20 cellular contexts compared by ENCODE assay signal in genomic region chr14:74563621-74564159, GRCh38. TPM values are rescaled to one million over a fixed set of nuclear protein-coding genes. Genes with fewer than 3 reads are reported as not detected.
A peak's percentile ranks its signal among the peaks of the same experiment; 100 is the strongest.
DNase-seq lines count a peak whose midpoint lies in the region; ATAC-seq and TF ChIP-seq lines count a peak whose summit lies in the region.
"Had no signal": no experiment of that assay in that cellular context is flagged by ENCODE, and none has a peak within 500 bp of the region (broad histone marks: within the 10 kb centered on the region; RNA-seq: fewer than 3 reads in every experiment).

No MANE protein-coding gene starts in this region.

- H2AFZ ChIP-seq in SK-N-SH (ENCODE audit: low read depth), result no peak overlapping the region

- peaks cover 20% of the 10 kb centered on the region; the same call in 1 of the 2 replicates for H4K20me1 ChIP-seq in SK-N-SH (ENCODE audit: insufficient read depth)

- CTCF ChIA-PET in SK-N-SH (lab: Yijun Ruan, JAX), result interaction anchor here (1.0 to 1.3 kb wide), 7 partner anchors 9 to 62 kb away, joined by 3 to 6 read pairs (median 3); no protein-coding TSS in a partner anchor

- POLR2A ChIA-PET in SK-N-SH (lab: Yijun Ruan, JAX), result no interaction called here

- no peaks in the 10 kb centered on the region for H3K9me2 ChIP-seq in SK-N-SH

- no peak overlapping the region for H3K9ac ChIP-seq in SK-N-SH
- H3K9ac ChIP-seq: KMS-11 had no signal

- TF ChIP-seq CTCF in SK-N-SH (IDR thresholded peaks at IDR 0.05) (no peak), fibroblast of villous mesenchyme (IDR thresholded peaks at IDR 0.05; ENCODE audit: insufficient read depth, low read depth, low read length) (peak; percentile 26), thyroid gland (IDR thresholded peaks at IDR 0.05) (no peak)

- H3K4me3 ChIP-seq in SK-N-SH (ENCODE audit: low read depth in 2 of 2, low read length in 1 of 2) (no peak overlapping the region), fibroblast of villous mesenchyme (ENCODE audit: low read depth, low read length) (no peak overlapping the region), thyroid gland (replicated peaks in 1 of 3) (no peak overlapping the region)
- H3K4me3 ChIP-seq: body of pancreas, GM12878, ovary had no signal

- H3K4me2 ChIP-seq in SK-N-SH, result peak overlapping the region; percentile 57; the same call in 1 of the 2 replicates
- H3K4me2 ChIP-seq: KMS-11 had no signal

- no peaks in the 10 kb centered on the region for H3K9me3 ChIP-seq in SK-N-SH
- no peaks in the 10 kb centered on the region for H3K9me3 ChIP-seq in thyroid gland
- H3K9me3 ChIP-seq: body of pancreas, ovary had no signal

- intact Hi-C loops in thyroid gland (cut with DNase I), result no loop called here

- peaks cover 21 to 44% of the 10 kb centered on the region in 2 experiments for H3K4me1 ChIP-seq in SK-N-SH (ENCODE audit: control insufficient read depth in 1 of 2, insufficient read depth in 2 of 2, low read depth in 1 of 2, low read length in 1 of 2)
- H3K4me1 ChIP-seq in thyroid gland, result peaks cover 62 to 70% of the 10 kb centered on the region in 2 donors
- H3K4me1 ChIP-seq: body of pancreas had no signal

- peak overlapping the region; percentile 40 to 67; a peak in 3 of 4 replicates for H3K27ac ChIP-seq in SK-N-SH (ENCODE audit: low read depth in 2 of 2, low read length in 1 of 2)
- H3K27ac ChIP-seq in thyroid gland, result peak overlapping the region; percentile 54 to 88 (median 69)
- H3K27ac ChIP-seq: body of pancreas, KMS-11 had no signal

- ATAC-seq in HG03159 (IDR thresholded peaks at IDR 0.05; ENCODE audit: unreplicated experiment), result no peak
- ATAC-seq: body of pancreas, left ventricle myocardium superior had no signal

- H3K36me3 ChIP-seq in SK-N-SH (replicated peaks in 1 of 2; ENCODE audit: control insufficient read depth in 1 of 2, insufficient read depth in 2 of 2, low read length in 1 of 2), result peaks cover 14 to 34% of the 10 kb centered on the region in 2 experiments
- H3K36me3 ChIP-seq in thyroid gland, result no peaks in the 10 kb centered on the region
- H3K36me3 ChIP-seq: ovary had no signal

- no peak for TF ChIP-seq EP300 in SK-N-SH (IDR thresholded peaks at IDR 0.05; ENCODE audit: borderline replicate concordance in 1 of 2, low read depth in 1 of 2, low read length in 1 of 2)

- DNase-seq in NCI-H1694 treated with DMSO at 0.1 percent for 48 hours (lab: John Stamatoyannopoulos, UW) (peak; percentile 95), SK-N-SH (no peak), fibroblast of villous mesenchyme (ENCODE audit: low read depth) (no peak), thyroid gland (no peak), NCI-H446 (lab: John Stamatoyannopoulos, UW) (no peak), kidney glomerular epithelial cell (lab: John Stamatoyannopoulos, UW) (no peak)
- DNase-seq: activated CD4-positive, alpha-beta memory T cell treated with anti-CD3 and anti-CD28 coated beads, Interleukin-2, amount 10 ng/mL, durations not matched to agents 7 days and 5 days; activated naive CD4-positive, alpha-beta T cell treated with anti-CD3 and anti-CD28 coated beads, Interleukin-2, amount 10 ng/mL, durations not matched to agents 7 days and 5 days; activated T-cell treated with anti-CD3 and anti-CD28 coated beads, Interleukin-2, amount 50 U/mL, for 1 hour; body of pancreas; HFFc6; left ventricle myocardium superior; NCI-H1105; NCI-H226; ovary; stimulated activated CD4-positive, alpha-beta T cell treated with anti-CD3 and anti-CD28 coated beads, Interleukin-2, amount 100 ng/mL, for 24 hours; T-helper 1 cell had no signal

- TF ChIP-seq RAD21 in SK-N-SH (IDR thresholded peaks at IDR 0.05; ENCODE audit: low read length), result peak; percentile 59

- peaks cover 95% of the 10 kb centered on the region for H3K79me2 ChIP-seq in SK-N-SH (ENCODE audit: insufficient read depth)

- no peak for TF ChIP-seq POLR2A in thyroid gland (IDR thresholded peaks at IDR 0.05)

- no peaks in the 10 kb centered on the region for H3K27me3 ChIP-seq in SK-N-SH (ENCODE audit: insufficient read depth)
- H3K27me3 ChIP-seq in thyroid gland, result no peaks in the 10 kb centered on the region
- H3K27me3 ChIP-seq: body of pancreas, ovary had no signal

- peaks cover 11% of the 10 kb centered on the region for H3F3A ChIP-seq in SK-N-SH (replicated peaks; ENCODE audit: insufficient read depth)

- 92% methylated on average over 2 of the region's 2 CpGs for WGBS in SK-N-SH (ENCODE audit: low lambda C conversion rate)
- 86 to 89% methylated on average over 2 of the region's 2 CpGs for WGBS in thyroid gland, 2 donors

TF ChIP-seq in SK-N-SH, 30 proteins besides CTCF, POLR2A, EP300 and RAD21:
- TF ChIP-seq SMC3 (IDR thresholded peaks at IDR 0.05; ENCODE audit: low read depth, low read length) (peak; percentile 19; the same call in 1 of the 2 replicates), TEAD4 (IDR thresholded peaks at IDR 0.05; ENCODE audit: borderline replicate concordance, insufficient read depth) (no peak), MXI1 (IDR thresholded peaks at IDR 0.05; ENCODE audit: low read depth, low read length) (no peak), FOXM1 (IDR thresholded peaks at IDR 0.05; ENCODE audit: low read depth) (no peak), MAX (IDR thresholded peaks at IDR 0.05; ENCODE audit: low read depth) (no peak), EZH2phosphoT487 (IDR thresholded peaks at IDR 0.05; ENCODE audit: borderline replicate concordance, low read depth) (no peak)

RNA-seq across cellular contexts. Expression of gene LTBP2, which starts 48.3 kb away (rescaled TPM):
- 34.4 and 58.8 TPM in 2 replicates for polyA plus RNA-seq in SK-N-SH (2012; rRNA removed)
- polyA plus RNA-seq in SK-N-SH (2012; cell fraction: cytosol; rRNA removed), result 30.9 and 41.3 TPM in 2 replicates
- 136 and 138 TPM in 2 replicates for polyA plus RNA-seq in SK-N-SH (2012; cell fraction: nucleus; rRNA removed)
- total RNA-seq in fibroblast of villous mesenchyme (210 and 339 TPM in 2 replicates), thyroid gland (100 to 1,000 TPM in 3 of 4 donors, 10 to 100 TPM in 1; 81.3 to 240 (median 189) TPM)
